ENCODE assay signal across 24 cellular contexts in genomic region chr15:92200891-92201290, GRCh38.
"Had no signal": no experiment of that assay in that cellular context is flagged by ENCODE, and none has a peak within 500 bp of the region (broad histone marks: within the 10 kb centered on the region; RNA-seq: fewer than 3 reads in every experiment).

No MANE protein-coding gene starts in this region.

- H3K4me2 ChIP-seq: KMS-11 had no signal

- H3K27me3 Mint-ChIP-seq: IgD-negative memory B cell had no signal

- H3K27me3 ChIP-seq: SJSA1 had no signal

- H3K4me3 ChIP-seq: K562, SJSA1, SK-N-MC had no signal

- H3K4me1 ChIP-seq: SJSA1 had no signal

- H3K4me1 Mint-ChIP-seq: IgD-negative memory B cell had no signal

- H3K27ac Mint-ChIP-seq: IgD-negative memory B cell had no signal

- DNase-seq: Kasumi-1, MM.1S, MV-4-11, NCI-H1048, NCI-H1105, NCI-H1417, NCI-H146, NCI-H1694 treated with DMSO at 0.1 percent for 48 hours, NCI-H1930, NCI-H2081, NCI-H2107, NCI-H2227 treated with DMSO at 0.1 percent for 48 hours, NCI-H524 treated with DMSO at 0.1 percent for 48 hours, NCI-H69, NCI-H774, Right ventricle myocardium superior, RPMI8226, SIG-M5 had no signal

- H3K36me3 ChIP-seq: SJSA1 had no signal

- ATAC-seq: K562 had no signal

- H3K27ac ChIP-seq: HL-60, KMS-11, SJSA1, SK-N-MC had no signal

- H3K4me3 Mint-ChIP-seq: IgD-negative memory B cell had no signal

- H3K9me3 ChIP-seq: SJSA1 had no signal

- H3K36me3 Mint-ChIP-seq: IgD-negative memory B cell had no signal
